In the genomic region with DNA sequence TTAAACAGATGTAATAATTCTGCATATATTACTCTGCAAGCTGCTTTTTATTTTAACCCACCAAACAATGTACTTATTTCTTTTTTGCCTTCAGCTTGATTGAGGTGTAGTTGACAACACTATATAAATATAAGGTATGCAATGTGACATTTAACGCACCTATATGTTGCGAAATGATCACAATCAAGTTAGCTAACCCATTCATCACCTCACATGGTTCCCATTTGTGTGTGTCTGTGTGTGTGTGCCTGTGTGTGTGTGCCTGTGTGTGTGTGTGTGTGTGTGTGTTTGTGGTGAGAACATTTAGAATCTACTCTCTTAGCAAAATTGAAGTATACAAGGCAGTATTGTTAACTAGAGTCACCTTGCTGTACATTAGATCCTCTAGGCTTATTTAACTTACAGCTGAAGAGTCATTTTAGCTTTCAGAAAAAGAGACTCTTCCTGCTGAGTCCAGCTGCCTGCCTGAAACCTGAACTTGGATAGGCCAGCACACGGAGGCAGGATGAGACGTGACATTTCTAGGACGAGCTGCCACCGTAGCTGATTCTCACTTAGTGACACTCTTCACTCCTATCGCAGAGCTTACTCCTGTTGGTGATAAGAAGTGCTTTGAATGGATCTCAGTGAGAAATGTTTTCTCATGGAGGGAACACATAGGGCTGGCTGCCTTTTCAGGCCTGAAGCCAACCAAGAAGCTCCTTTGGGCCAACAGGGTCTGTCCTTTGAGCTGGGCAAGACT, we compare ENCODE assay signal across 1 cellular context.
TF ChIP-seq lines count a peak whose summit lies in the region.

No MANE protein-coding gene starts in this region.

TF ChIP-seq in SK-N-SH, 30 proteins besides CTCF, POLR2A, EP300 and RAD21 (continued from another document):
- TF ChIP-seq, protein P1, sequence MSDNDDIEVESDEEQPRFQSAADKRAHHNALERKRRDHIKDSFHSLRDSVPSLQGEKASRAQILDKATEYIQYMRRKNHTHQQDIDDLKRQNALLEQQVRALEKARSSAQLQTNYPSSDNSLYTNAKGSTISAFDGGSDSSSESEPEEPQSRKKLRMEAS (IDR thresholded peaks at IDR 0.05; ENCODE audit: low read depth): no peak
- TF ChIP-seq TCF12 (IDR thresholded peaks at IDR 0.05) (no peak), FOXM1 (IDR thresholded peaks at IDR 0.05; ENCODE audit: low read depth) (no peak), TAF1 (IDR thresholded peaks at IDR 0.05; ENCODE audit: borderline replicate concordance, low read depth, low read length) (no peak), MXI1 (IDR thresholded peaks at IDR 0.05; ENCODE audit: low read depth, low read length) (no peak), ELF1 (IDR thresholded peaks at IDR 0.05) (no peak), TEAD4 (IDR thresholded peaks at IDR 0.05; ENCODE audit: borderline replicate concordance, insufficient read depth) (no peak)
- TF ChIP-seq, protein P2, sequence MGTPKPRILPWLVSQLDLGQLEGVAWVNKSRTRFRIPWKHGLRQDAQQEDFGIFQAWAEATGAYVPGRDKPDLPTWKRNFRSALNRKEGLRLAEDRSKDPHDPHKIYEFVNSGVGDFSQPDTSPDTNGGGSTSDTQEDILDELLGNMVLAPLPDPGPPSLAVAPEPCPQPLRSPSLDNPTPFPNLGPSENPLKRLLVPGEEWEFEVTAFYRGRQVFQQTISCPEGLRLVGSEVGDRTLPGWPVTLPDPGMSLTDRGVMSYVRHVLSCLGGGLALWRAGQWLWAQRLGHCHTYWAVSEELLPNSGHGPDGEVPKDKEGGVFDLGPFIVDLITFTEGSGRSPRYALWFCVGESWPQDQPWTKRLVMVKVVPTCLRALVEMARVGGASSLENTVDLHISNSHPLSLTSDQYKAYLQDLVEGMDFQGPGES (IDR thresholded peaks at IDR 0.05; ENCODE audit: low read depth, low read length): no peak
- TF ChIP-seq, protein P3, sequence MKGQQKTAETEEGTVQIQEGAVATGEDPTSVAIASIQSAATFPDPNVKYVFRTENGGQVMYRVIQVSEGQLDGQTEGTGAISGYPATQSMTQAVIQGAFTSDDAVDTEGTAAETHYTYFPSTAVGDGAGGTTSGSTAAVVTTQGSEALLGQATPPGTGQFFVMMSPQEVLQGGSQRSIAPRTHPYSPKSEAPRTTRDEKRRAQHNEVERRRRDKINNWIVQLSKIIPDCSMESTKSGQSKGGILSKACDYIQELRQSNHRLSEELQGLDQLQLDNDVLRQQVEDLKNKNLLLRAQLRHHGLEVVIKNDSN (IDR thresholded peaks at IDR 0.05; ENCODE audit: borderline replicate concordance, low read depth): no peak
- TF ChIP-seq, protein P4, sequence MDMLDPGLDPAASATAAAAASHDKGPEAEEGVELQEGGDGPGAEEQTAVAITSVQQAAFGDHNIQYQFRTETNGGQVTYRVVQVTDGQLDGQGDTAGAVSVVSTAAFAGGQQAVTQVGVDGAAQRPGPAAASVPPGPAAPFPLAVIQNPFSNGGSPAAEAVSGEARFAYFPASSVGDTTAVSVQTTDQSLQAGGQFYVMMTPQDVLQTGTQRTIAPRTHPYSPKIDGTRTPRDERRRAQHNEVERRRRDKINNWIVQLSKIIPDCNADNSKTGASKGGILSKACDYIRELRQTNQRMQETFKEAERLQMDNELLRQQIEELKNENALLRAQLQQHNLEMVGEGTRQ (IDR thresholded peaks at IDR 0.05; ENCODE audit: borderline replicate concordance, low read depth, low read length): no peak
- TF ChIP-seq, protein P5, sequence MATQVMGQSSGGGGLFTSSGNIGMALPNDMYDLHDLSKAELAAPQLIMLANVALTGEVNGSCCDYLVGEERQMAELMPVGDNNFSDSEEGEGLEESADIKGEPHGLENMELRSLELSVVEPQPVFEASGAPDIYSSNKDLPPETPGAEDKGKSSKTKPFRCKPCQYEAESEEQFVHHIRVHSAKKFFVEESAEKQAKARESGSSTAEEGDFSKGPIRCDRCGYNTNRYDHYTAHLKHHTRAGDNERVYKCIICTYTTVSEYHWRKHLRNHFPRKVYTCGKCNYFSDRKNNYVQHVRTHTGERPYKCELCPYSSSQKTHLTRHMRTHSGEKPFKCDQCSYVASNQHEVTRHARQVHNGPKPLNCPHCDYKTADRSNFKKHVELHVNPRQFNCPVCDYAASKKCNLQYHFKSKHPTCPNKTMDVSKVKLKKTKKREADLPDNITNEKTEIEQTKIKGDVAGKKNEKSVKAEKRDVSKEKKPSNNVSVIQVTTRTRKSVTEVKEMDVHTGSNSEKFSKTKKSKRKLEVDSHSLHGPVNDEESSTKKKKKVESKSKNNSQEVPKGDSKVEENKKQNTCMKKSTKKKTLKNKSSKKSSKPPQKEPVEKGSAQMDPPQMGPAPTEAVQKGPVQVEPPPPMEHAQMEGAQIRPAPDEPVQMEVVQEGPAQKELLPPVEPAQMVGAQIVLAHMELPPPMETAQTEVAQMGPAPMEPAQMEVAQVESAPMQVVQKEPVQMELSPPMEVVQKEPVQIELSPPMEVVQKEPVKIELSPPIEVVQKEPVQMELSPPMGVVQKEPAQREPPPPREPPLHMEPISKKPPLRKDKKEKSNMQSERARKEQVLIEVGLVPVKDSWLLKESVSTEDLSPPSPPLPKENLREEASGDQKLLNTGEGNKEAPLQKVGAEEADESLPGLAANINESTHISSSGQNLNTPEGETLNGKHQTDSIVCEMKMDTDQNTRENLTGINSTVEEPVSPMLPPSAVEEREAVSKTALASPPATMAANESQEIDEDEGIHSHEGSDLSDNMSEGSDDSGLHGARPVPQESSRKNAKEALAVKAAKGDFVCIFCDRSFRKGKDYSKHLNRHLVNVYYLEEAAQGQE (IDR thresholded peaks at IDR 0.05; ENCODE audit: low read depth, low read length): no peak
- TF ChIP-seq, protein P6, sequence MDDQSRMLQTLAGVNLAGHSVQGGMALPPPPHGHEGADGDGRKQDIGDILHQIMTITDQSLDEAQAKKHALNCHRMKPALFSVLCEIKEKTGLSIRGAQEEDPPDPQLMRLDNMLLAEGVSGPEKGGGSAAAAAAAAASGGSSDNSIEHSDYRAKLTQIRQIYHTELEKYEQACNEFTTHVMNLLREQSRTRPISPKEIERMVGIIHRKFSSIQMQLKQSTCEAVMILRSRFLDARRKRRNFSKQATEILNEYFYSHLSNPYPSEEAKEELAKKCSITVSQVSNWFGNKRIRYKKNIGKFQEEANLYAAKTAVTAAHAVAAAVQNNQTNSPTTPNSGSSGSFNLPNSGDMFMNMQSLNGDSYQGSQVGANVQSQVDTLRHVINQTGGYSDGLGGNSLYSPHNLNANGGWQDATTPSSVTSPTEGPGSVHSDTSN (IDR thresholded peaks at IDR 0.05): no peak
